7 cellular contexts compared by ENCODE assay signal in genomic region chr13:114099918-114100445, GRCh38. TPM values are rescaled to one million over a fixed set of nuclear protein-coding genes. Genes with fewer than 3 reads are reported as not detected.
DNase-seq lines count a peak whose midpoint lies in the region; ATAC-seq and TF ChIP-seq lines count a peak whose summit lies in the region.

No MANE protein-coding gene starts in this region.

- no peaks in the 10 kb centered on the region; the same call in 1 of the 2 replicates for H3F3A ChIP-seq in GM23248 (ENCODE audit: insufficient read depth)

- H4K20me1 ChIP-seq in GM23248 (ENCODE audit: insufficient read depth), result no peaks in the 10 kb centered on the region

- H3K4me2 ChIP-seq in GM23248 (ENCODE audit: unreplicated experiment), result no peak overlapping the region

- H2AFZ ChIP-seq in GM23248, result no peak overlapping the region

- intact Hi-C loops in sigmoid colon (cut with DNase I), result loop anchor here (2.0 kb wide), 1 partner anchor 33 kb away; no protein-coding TSS in a partner anchor

- peak; percentile 69 for DNase-seq in GM23248
- peak in 2 of 3 donors; percentile 42 to 46 for DNase-seq in Peyer's patch
- DNase-seq in fibroblast of peridontal ligament (ENCODE audit: extremely low read depth), result peak; percentile 31
- DNase-seq in sigmoid colon, result peak; percentile 67
- DNase-seq in NCI-H1048 (lab: John Stamatoyannopoulos, UW), result no peak
- no peak for DNase-seq in NCI-H446 (lab: John Stamatoyannopoulos, UW)

- H3K9me3 ChIP-seq in GM23248 (ENCODE audit: low read depth), result no peaks in the 10 kb centered on the region
- no peaks in the 10 kb centered on the region for H3K9me3 ChIP-seq in Peyer's patch
- no peaks in the 10 kb centered on the region for H3K9me3 ChIP-seq in sigmoid colon

- H3K36me3 ChIP-seq in GM23248 (ENCODE audit: low read depth), result no peaks in the 10 kb centered on the region
- H3K36me3 ChIP-seq in Peyer's patch, result no peaks in the 10 kb centered on the region
- no peaks in the 10 kb centered on the region for H3K36me3 ChIP-seq in sigmoid colon

- H3K9me2 ChIP-seq in GM23248 (ENCODE audit: insufficient read depth), result no peaks in the 10 kb centered on the region

- TF ChIP-seq EP300 in sigmoid colon (IDR thresholded peaks at IDR 0.05), result no peak

- TF ChIP-seq POLR2A in Peyer's patch (IDR thresholded peaks at IDR 0.05) (no peak), sigmoid colon (IDR thresholded peaks at IDR 0.05) (no peak)

- H3K4me3 ChIP-seq in GM23248 (no peak overlapping the region), Peyer's patch (no peak overlapping the region), sigmoid colon (no peak overlapping the region)

- WGBS in GM23248 (ENCODE audit: low coverage in 1 of 2, low lambda C conversion rate in 2 of 2, missing lambda C conversion rate in 2 of 2), 2 experiments, result 70 to 71% methylated on average over 18 to 25 of the region's 25 CpGs
- WGBS in sigmoid colon, 2 donors, result 30 to 72% methylated on average over 25 of the region's 25 CpGs

- in situ Hi-C loops in GM23248 (cut with MboI), result no loop called here

- H3K4me1 ChIP-seq in GM23248 (ENCODE audit: insufficient read depth), result peaks cover 12% of the 10 kb centered on the region
- H3K4me1 ChIP-seq in Peyer's patch, result peaks cover 0 to 11% (median 7%) of the 10 kb centered on the region in 4 donors
- peaks cover 0 to 45% (median 40%) of the 10 kb centered on the region in 4 donors for H3K4me1 ChIP-seq in sigmoid colon

- no peak overlapping the region for H3K9ac ChIP-seq in GM23248

- H3K27me3 ChIP-seq in GM23248 (replicated peaks; ENCODE audit: insufficient read depth), result no peaks in the 10 kb centered on the region
- H3K27me3 ChIP-seq in Peyer's patch, result no peaks in the 10 kb centered on the region
- no peaks in the 10 kb centered on the region for H3K27me3 ChIP-seq in sigmoid colon

- no peak for TF ChIP-seq CTCF in Peyer's patch (IDR thresholded peaks at IDR 0.05)
- no peak for TF ChIP-seq CTCF in sigmoid colon (IDR thresholded peaks at IDR 0.05)

- H3K27ac ChIP-seq in GM23248 (no peak overlapping the region), Peyer's patch (peak overlapping the region in 2 of 4 donors; percentile 16 to 60), sigmoid colon (peak overlapping the region; percentile 63 to 83 (median 71))

- ATAC-seq in GM19351 (IDR thresholded peaks at IDR 0.05; ENCODE audit: unreplicated experiment), result no peak

- H3K79me2 ChIP-seq in GM23248 (ENCODE audit: insufficient read depth), result peaks cover 88% of the 10 kb centered on the region

RNA-seq across cellular contexts. Expression of gene RASA3, which starts 32.4 kb away (rescaled TPM):
- total RNA-seq in GM23248 (2014; rRNA removed; shearing (Covaris generic)), result 36.7 and 46.2 TPM in 2 replicates
- polyA plus RNA-seq in GM23248 (2016; fragmentation: Nextera tagmentation; extraction: Ambion mirVana) (30.0 and 34.3 TPM in 2 replicates), sigmoid colon (10 to 100 TPM in 1 of 3 donors, 1 to 10 TPM in 2; 4.2 to 16.9 (median 5.4) TPM)
- total RNA-seq in Peyer's patch (10 to 100 TPM in 1 of 4 donors, 1 to 10 TPM in 3; 3.5 to 41.3 (median 6.9) TPM), sigmoid colon (10 to 100 TPM; 15.0 to 22.4 (median 17.8) TPM)

Comparison
In these comparisons a context has a peak if more than half of its experiments do, and no peak if none do; other contexts are left out.
1. DNase-seq: peak in GM23248 (single experiment), Peyer's patch (2 of 3), fibroblast of peridontal ligament (single experiment) and sigmoid colon (single experiment); none in NCI-H1048 (single experiment) and NCI-H446 (0 of 2).